1 cellular context compared by ENCODE assay signal in the genomic region with DNA sequence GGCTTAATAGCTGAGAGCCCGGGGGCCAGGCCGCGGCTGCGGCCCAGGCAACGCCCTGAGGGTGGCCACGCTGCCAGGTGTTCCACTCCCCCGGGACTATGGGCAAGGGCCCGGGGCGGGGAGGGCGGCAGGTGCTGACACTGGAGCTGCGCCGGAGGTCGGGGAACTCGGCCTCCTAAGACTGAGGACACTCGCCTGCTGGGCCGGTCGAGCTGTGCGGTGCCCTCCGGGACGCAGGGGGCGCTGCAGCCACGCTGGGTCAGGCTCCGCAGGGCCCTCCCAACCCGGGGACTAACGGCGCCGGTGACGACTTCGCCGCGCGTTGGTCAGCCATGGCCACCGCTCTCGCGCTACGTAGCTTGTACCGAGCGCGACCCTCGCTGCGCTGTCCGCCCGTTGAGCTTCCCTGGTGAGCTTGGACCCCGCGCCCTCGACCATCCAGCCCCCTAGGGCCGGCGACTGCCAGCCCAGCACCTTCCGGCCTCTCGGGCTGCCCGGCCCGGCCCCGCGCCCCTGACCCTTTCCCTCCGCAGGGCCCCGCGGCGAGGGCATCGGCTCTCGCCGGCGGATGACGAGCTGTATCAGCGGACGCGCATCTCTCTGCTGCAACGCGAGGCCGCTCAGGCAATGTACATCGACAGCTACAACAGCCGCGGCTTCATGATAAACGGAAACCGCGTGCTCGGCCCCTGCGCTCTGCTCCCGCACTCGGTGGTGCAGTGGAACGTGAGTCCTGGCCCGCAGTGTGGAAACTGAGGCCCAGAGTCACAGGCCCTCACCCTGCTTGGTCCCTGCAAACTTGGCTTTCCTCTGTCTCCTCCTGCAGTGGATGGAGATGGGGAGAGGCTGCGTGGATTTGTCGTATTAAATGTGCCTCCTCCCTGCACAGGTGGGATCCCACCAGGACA.
TF ChIP-seq lines count a peak whose summit lies in the region.

Gene NDUFAF3, plus strand, starts transcription at position 309 of the 908 bp plus-strand sequence. Its CDS starts 24 bp downstream, at position 333.

TF ChIP-seq in HEK293, 187 proteins besides CTCF, POLR2A, EP300 and RAD21 (continued from another document and continues in another):
- TF ChIP-seq ZNF518A (tag by site-specific recombination; conservative IDR thresholded peaks at IDR 0.05; ENCODE audit: low read depth) (no peak), ZNF311 (tag by site-specific recombination; IDR thresholded peaks at IDR 0.05; ENCODE audit: borderline replicate concordance) (no peak), ZNF843 (tag by site-specific recombination; IDR thresholded peaks at IDR 0.05) (peak; percentile 71), GFI1B (tag by site-specific recombination; IDR thresholded peaks at IDR 0.05) (no peak), SETDB1 (IDR thresholded peaks at IDR 0.05; ENCODE audit: insufficient read length, low read length) (no peak), ZNF623 (tag by site-specific recombination; IDR thresholded peaks at IDR 0.05) (no peak), GLIS2 (tag by site-specific recombination; IDR thresholded peaks at IDR 0.05) (peak; percentile 90), ZNF558 (tag by site-specific recombination; IDR thresholded peaks at IDR 0.05) (no peak), KLF16 (tag by site-specific recombination; IDR thresholded peaks at IDR 0.05) (no peak; the same call in 1 of the 2 replicates), ZNF555 (tag by site-specific recombination; conservative IDR thresholded peaks at IDR 0.05) (no peak), ZNF133 (tag by site-specific recombination; IDR thresholded peaks at IDR 0.05) (no peak), ZNF596 (tag by site-specific recombination; IDR thresholded peaks at IDR 0.05) (no peak), ZNF335 (tag by site-specific recombination; conservative IDR thresholded peaks at IDR 0.05) (peak; percentile 84), ZSCAN23 (tag by site-specific recombination; IDR thresholded peaks at IDR 0.05) (no peak), ZBTB7A (tag by site-specific recombination; IDR thresholded peaks at IDR 0.05; ENCODE audit: low read depth) (peak; percentile 77; the same call in 1 of the 2 replicates), ZFP3 (tag by site-specific recombination; IDR thresholded peaks at IDR 0.05; ENCODE audit: low read depth) (no peak), TRIM28 (IDR thresholded peaks at IDR 0.05; ENCODE audit: borderline replicate concordance, low read length) (0 out of 2 replicates have a peak, but pooled peaks have one; percentile 32), ZNF18 (tag by site-specific recombination; IDR thresholded peaks at IDR 0.05) (no peak; the same call in 1 of the 2 replicates), ZNF292 (tag by site-specific recombination; IDR thresholded peaks at IDR 0.05; ENCODE audit: borderline replicate concordance, low read depth) (no peak), AEBP2 (tag by site-specific recombination; IDR thresholded peaks at IDR 0.05; ENCODE audit: borderline replicate concordance) (no peak), BCL11A (tag by site-specific recombination; IDR thresholded peaks at IDR 0.05; ENCODE audit: low read depth) (peak; percentile 84), ZNF324 (tag by site-specific recombination; IDR thresholded peaks at IDR 0.05) (peak; percentile 83), ZBTB48 (tag by site-specific recombination; IDR thresholded peaks at IDR 0.05) (peak; percentile 83; the same call in 1 of the 2 replicates), WT1 (tag by site-specific recombination; IDR thresholded peaks at IDR 0.05) (peak; percentile 50), ZNF16 (tag by site-specific recombination; IDR thresholded peaks at IDR 0.05; ENCODE audit: low read depth) (no peak), MYNN (tag by site-specific recombination; IDR thresholded peaks at IDR 0.05; ENCODE audit: borderline replicate concordance) (0 out of 2 replicates have a peak, but pooled peaks have one; percentile 26), ZIC2 (tag by site-specific recombination; IDR thresholded peaks at IDR 0.05) (peak; percentile 65), ZNF664 (tag by site-specific recombination; IDR thresholded peaks at IDR 0.05) (no peak), ZNF548 (tag by site-specific recombination; IDR thresholded peaks at IDR 0.05) (no peak), ZNF266 (tag by site-specific recombination; IDR thresholded peaks at IDR 0.05; ENCODE audit: low read depth) (no peak), ZNF521 (tag by site-specific recombination; IDR thresholded peaks at IDR 0.05) (no peak), ZNF146 (tag by site-specific recombination; IDR thresholded peaks at IDR 0.05) (no peak), ZNF362 (tag by site-specific recombination; IDR thresholded peaks at IDR 0.05) (no peak), ZNF175 (tag by site-specific recombination; IDR thresholded peaks at IDR 0.05) (no peak), ZNF19 (tag by site-specific recombination; IDR thresholded peaks at IDR 0.05; ENCODE audit: low read depth) (no peak), ZNF214 (tag by site-specific recombination; IDR thresholded peaks at IDR 0.05; ENCODE audit: borderline replicate concordance) (no peak), OVOL3 (tag by site-specific recombination; IDR thresholded peaks at IDR 0.05) (peak; percentile 94), ZSCAN16 (tag by site-specific recombination; IDR thresholded peaks at IDR 0.05) (no peak), ZNF621 (tag by site-specific recombination; IDR thresholded peaks at IDR 0.05) (no peak), SP2 (tag by site-specific recombination; IDR thresholded peaks at IDR 0.05) (peak; percentile 59)
- TF ChIP-seq, protein P1, sequence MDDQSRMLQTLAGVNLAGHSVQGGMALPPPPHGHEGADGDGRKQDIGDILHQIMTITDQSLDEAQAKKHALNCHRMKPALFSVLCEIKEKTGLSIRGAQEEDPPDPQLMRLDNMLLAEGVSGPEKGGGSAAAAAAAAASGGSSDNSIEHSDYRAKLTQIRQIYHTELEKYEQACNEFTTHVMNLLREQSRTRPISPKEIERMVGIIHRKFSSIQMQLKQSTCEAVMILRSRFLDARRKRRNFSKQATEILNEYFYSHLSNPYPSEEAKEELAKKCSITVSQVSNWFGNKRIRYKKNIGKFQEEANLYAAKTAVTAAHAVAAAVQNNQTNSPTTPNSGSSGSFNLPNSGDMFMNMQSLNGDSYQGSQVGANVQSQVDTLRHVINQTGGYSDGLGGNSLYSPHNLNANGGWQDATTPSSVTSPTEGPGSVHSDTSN (CRISPR knock-in tag; IDR thresholded peaks at IDR 0.05) = 0 out of 2 replicates have a peak, but pooled peaks have one; percentile 50
- TF ChIP-seq, protein P2, sequence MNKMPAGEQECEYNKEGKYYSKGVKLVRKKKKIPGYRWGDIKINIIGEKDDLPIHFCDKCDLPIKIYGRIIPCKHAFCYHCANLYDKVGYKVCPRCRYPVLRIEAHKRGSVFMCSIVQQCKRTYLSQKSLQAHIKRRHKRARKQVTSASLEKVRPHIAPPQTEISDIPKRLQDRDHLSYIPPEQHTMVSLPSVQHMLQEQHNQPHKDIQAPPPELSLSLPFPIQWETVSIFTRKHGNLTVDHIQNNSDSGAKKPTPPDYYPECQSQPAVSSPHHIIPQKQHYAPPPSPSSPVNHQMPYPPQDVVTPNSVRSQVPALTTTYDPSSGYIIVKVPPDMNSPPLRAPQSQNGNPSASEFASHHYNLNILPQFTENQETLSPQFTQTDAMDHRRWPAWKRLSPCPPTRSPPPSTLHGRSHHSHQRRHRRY (tag by site-specific recombination; IDR thresholded peaks at IDR 0.05) = 0 out of 2 replicates have a peak, but pooled peaks have one; percentile 50
- TF ChIP-seq, protein P3, sequence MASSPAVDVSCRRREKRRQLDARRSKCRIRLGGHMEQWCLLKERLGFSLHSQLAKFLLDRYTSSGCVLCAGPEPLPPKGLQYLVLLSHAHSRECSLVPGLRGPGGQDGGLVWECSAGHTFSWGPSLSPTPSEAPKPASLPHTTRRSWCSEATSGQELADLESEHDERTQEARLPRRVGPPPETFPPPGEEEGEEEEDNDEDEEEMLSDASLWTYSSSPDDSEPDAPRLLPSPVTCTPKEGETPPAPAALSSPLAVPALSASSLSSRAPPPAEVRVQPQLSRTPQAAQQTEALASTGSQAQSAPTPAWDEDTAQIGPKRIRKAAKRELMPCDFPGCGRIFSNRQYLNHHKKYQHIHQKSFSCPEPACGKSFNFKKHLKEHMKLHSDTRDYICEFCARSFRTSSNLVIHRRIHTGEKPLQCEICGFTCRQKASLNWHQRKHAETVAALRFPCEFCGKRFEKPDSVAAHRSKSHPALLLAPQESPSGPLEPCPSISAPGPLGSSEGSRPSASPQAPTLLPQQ (tag by site-specific recombination; IDR thresholded peaks at IDR 0.05) = peak; percentile 86
- TF ChIP-seq, protein P4, sequence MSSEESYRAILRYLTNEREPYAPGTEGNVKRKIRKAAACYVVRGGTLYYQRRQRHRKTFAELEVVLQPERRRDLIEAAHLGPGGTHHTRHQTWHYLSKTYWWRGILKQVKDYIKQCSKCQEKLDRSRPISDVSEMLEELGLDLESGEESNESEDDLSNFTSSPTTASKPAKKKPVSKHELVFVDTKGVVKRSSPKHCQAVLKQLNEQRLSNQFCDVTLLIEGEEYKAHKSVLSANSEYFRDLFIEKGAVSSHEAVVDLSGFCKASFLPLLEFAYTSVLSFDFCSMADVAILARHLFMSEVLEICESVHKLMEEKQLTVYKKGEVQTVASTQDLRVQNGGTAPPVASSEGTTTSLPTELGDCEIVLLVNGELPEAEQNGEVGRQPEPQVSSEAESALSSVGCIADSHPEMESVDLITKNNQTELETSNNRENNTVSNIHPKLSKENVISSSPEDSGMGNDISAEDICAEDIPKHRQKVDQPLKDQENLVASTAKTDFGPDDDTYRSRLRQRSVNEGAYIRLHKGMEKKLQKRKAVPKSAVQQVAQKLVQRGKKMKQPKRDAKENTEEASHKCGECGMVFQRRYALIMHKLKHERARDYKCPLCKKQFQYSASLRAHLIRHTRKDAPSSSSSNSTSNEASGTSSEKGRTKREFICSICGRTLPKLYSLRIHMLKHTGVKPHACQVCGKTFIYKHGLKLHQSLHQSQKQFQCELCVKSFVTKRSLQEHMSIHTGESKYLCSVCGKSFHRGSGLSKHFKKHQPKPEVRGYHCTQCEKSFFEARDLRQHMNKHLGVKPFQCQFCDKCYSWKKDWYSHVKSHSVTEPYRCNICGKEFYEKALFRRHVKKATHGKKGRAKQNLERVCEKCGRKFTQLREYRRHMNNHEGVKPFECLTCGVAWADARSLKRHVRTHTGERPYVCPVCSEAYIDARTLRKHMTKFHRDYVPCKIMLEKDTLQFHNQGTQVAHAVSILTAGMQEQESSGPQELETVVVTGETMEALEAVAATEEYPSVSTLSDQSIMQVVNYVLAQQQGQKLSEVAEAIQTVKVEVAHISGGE (tag by site-specific recombination; conservative IDR thresholded peaks at IDR 0.05; ENCODE audit: low read depth) = peak; percentile 69
